ENCODE assay signal across 1 cellular context in genomic region chr12:6324936-6325750, GRCh38.
TF ChIP-seq lines count a peak whose summit lies in the region.

No MANE protein-coding gene starts in this region.

TF ChIP-seq in A549, 52 proteins besides CTCF, POLR2A, EP300 and RAD21 (continued from another document):
- no peak for TF ChIP-seq ATOH8 (CRISPR knock-in tag; IDR thresholded peaks at IDR 0.05; ENCODE audit: low read depth)
- peak; percentile 61; the same call in 1 of the 2 replicates for TF ChIP-seq HMGXB4 (CRISPR knock-in tag; IDR thresholded peaks at IDR 0.05; ENCODE audit: borderline replicate concordance)
- TF ChIP-seq JUN (IDR thresholded peaks at IDR 0.05): peak in 1 of 2 experiments; percentile 6; a peak in 1 of 5 replicates
- TF ChIP-seq REST (IDR thresholded peaks at IDR 0.05): 0 out of 2 replicates have a peak, but pooled peaks have one; percentile 21
- TF ChIP-seq NFE2L2 (conservative IDR thresholded peaks at IDR 0.05; ENCODE audit: low read length): no peak
- no peak for TF ChIP-seq E2F6 (IDR thresholded peaks at IDR 0.05; ENCODE audit: borderline replicate concordance, low read depth)
- TF ChIP-seq USF2 (IDR thresholded peaks at IDR 0.05): no peak
- TF ChIP-seq HOXA7 (CRISPR knock-in tag; IDR thresholded peaks at IDR 0.05): no peak; the same call in 1 of the 2 replicates
- no peak for TF ChIP-seq BCL3 (IDR thresholded peaks at IDR 0.05)
- TF ChIP-seq ZNF302 (CRISPR knock-in tag; IDR thresholded peaks at IDR 0.05): no peak
- no peak for TF ChIP-seq ESRRA (IDR thresholded peaks at IDR 0.05; ENCODE audit: borderline replicate concordance, low read length)
- TF ChIP-seq CHD4 (IDR thresholded peaks at IDR 0.05; ENCODE audit: borderline replicate concordance): no peak
- peak; percentile 41 for TF ChIP-seq ZFP36 (IDR thresholded peaks at IDR 0.05; ENCODE audit: borderline replicate concordance, partially characterized antibody)
- TF ChIP-seq KDM1A (IDR thresholded peaks at IDR 0.05; ENCODE audit: low read depth): peak; percentile 65; the same call in 1 of the 2 replicates
- no peak for TF ChIP-seq MAZ (IDR thresholded peaks at IDR 0.05; ENCODE audit: borderline replicate concordance, low read depth, low read length)
- no peak for TF ChIP-seq FOSB (CRISPR knock-in tag; IDR thresholded peaks at IDR 0.05)
- TF ChIP-seq HEYL (CRISPR knock-in tag; IDR thresholded peaks at IDR 0.05): no peak
- TF ChIP-seq FOXS1 (CRISPR knock-in tag; IDR thresholded peaks at IDR 0.05): no peak
- TF ChIP-seq MAFK (IDR thresholded peaks at IDR 0.05; ENCODE audit: partially characterized antibody): no peak
- TF ChIP-seq GATA3 (IDR thresholded peaks at IDR 0.05; ENCODE audit: borderline replicate concordance): no peak
- no peak for TF ChIP-seq KDM5A (IDR thresholded peaks at IDR 0.05)
- TF ChIP-seq RNF2 (IDR thresholded peaks at IDR 0.05; ENCODE audit: borderline replicate concordance, low read depth): no peak
- no peak for TF ChIP-seq SMC3 (IDR thresholded peaks at IDR 0.05)
- TF ChIP-seq TFCP2L1 (CRISPR knock-in tag; IDR thresholded peaks at IDR 0.05): 0 out of 2 replicates have a peak, but pooled peaks have one; percentile 21
- TF ChIP-seq NR3C1 (IDR thresholded peaks at IDR 0.05): no peak
- no peak for TF ChIP-seq RCOR1 (IDR thresholded peaks at IDR 0.05; ENCODE audit: low read depth, low read length)
- no peak for TF ChIP-seq PHF8 (IDR thresholded peaks at IDR 0.05; ENCODE audit: borderline replicate concordance, low read depth)
- 0 out of 2 replicates have a peak, but pooled peaks have one; percentile 59 for TF ChIP-seq POLR2AphosphoS2 (conservative IDR thresholded peaks at IDR 0.05; ENCODE audit: low read length)
- TF ChIP-seq JUNB (IDR thresholded peaks at IDR 0.05): no peak
- TF ChIP-seq RFX5 (IDR thresholded peaks at IDR 0.05): no peak
- no peak for TF ChIP-seq ELK1 (IDR thresholded peaks at IDR 0.05; ENCODE audit: low read depth, low read length)
- no peak for TF ChIP-seq MYC (IDR thresholded peaks at IDR 0.05; ENCODE audit: borderline replicate concordance, low read length)
